Comparison of ENCODE assay signal across 38 cellular contexts in genomic region chr6:133865680-133866079, GRCh38. TPM values are rescaled to one million over a fixed set of nuclear protein-coding genes. Genes with fewer than 3 reads are reported as not detected.
"Had no signal": no experiment of that assay in that cellular context is flagged by ENCODE, and none has a peak within 500 bp of the region (broad histone marks: within the 10 kb centered on the region; RNA-seq: fewer than 3 reads in every experiment).

No MANE protein-coding gene starts in this region.

- H3K27me3 ChIP-seq: adrenal gland, ascending aorta, body of pancreas, brain microvascular endothelial cell, cardiac muscle cell had no signal

- H3K4me1 Mint-ChIP-seq: activated naive CD4-positive, alpha-beta T cell treated with anti-CD3 and anti-CD28 coated beads, Interleukin-2, amount 10 ng/mL, durations not matched to agents 7 days and 5 days; activated naive CD4-positive, alpha-beta T cell treated with anti-CD3 and anti-CD28 coated beads, Interleukin-2, amount 50 U/mL, for 24 hours; activated naive CD8-positive, alpha-beta T cell treated with anti-CD3 and anti-CD28 coated beads for 36 hours; activated naive CD8-positive, alpha-beta T cell treated with anti-CD3 and anti-CD28 coated beads, Interleukin-2, amount 10 ng/mL, durations not matched to agents 7 days and 5 days; activated naive CD8-positive, alpha-beta T cell treated with anti-CD3 and anti-CD28 coated beads, Interleukin-2, amount 50 U/mL, for 24 hours; activated T-helper 17 cell treated with anti-CD3 and anti-CD28 coated beads, Interleukin-2, amount 50 U/mL, for 72 hours; brain; central memory CD8-positive, alpha-beta T cell had no signal

- H3K4me1 ChIP-seq: adrenal gland, ascending aorta, body of pancreas, breast epithelium had no signal

- H3K27ac Mint-ChIP-seq: activated naive CD4-positive, alpha-beta T cell treated with anti-CD3 and anti-CD28 coated beads for 36 hours; activated naive CD4-positive, alpha-beta T cell treated with anti-CD3 and anti-CD28 coated beads, Interleukin-2, amount 10 ng/mL, durations not matched to agents 7 days and 5 days; activated naive CD4-positive, alpha-beta T cell treated with anti-CD3 and anti-CD28 coated beads, Interleukin-2, amount 50 U/mL, for 24 hours; activated naive CD4-positive, alpha-beta T cell treated with anti-CD3 and anti-CD28 coated beads, Interleukin-2, amount 50 U/mL, for 72 hours; activated naive CD8-positive, alpha-beta T cell; activated naive CD8-positive, alpha-beta T cell treated with anti-CD3 and anti-CD28 coated beads for 36 hours; activated naive CD8-positive, alpha-beta T cell treated with anti-CD3 and anti-CD28 coated beads, Interleukin-2, amount 10 ng/mL, durations not matched to agents 7 days and 5 days; activated naive CD8-positive, alpha-beta T cell treated with anti-CD3 and anti-CD28 coated beads, Interleukin-2, amount 50 U/mL, for 24 hours; activated T-cell treated with anti-CD3 and anti-CD28 coated beads, Interleukin-2, amount 50 U/mL, for 24 hours; activated T-cell treated with anti-CD3 and anti-CD28 coated beads, Interleukin-2, amount 50 U/mL, for 72 hours; activated T-helper 1 cell treated with anti-CD3 and anti-CD28 coated beads, Interleukin-12 subunit alpha, Interleukin-12 subunit beta, Interleukin-2, Interleukin-4 antibody, amounts not matched to agents 30 ng/mL and 10 ng/mL and 1 ng/mL, durations not matched to agents 14 hours and 24 hours and 36 hours; activated T-helper 17 cell treated with anti-CD3 and anti-CD28 coated beads, Interleukin-2, amount 50 U/mL, for 72 hours; activated T-helper 2 cell treated with anti-CD3 and anti-CD28 coated beads, Interferon-gamma antibody, Interleukin-2, Interleukin-4, amounts not matched to agents 10 μg/mL and 5 μg/mL and 100 μg/mL, durations not matched to agents 14 hours and 24 hours and 36 hours; brain had no signal

- H3K36me3 Mint-ChIP-seq: activated naive CD4-positive, alpha-beta T cell treated with anti-CD3 and anti-CD28 coated beads, Interleukin-2, amount 10 ng/mL, durations not matched to agents 7 days and 5 days; brain had no signal

- ATAC-seq: activated naive CD4-positive, alpha-beta T cell treated with anti-CD3 and anti-CD28 coated beads, Interleukin-2, amount 50 U/mL, for 72 hours; activated naive CD8-positive, alpha-beta T cell treated with anti-CD3 and anti-CD28 coated beads, Interleukin-2, amount 50 U/mL, for 24 hours; activated T-cell treated with anti-CD3 and anti-CD28 coated beads, Interleukin-2, amount 50 U/mL, for 4 hours; activated T-cell treated with anti-CD3 and anti-CD28 coated beads, Interleukin-2, amount 50 U/mL, for 72 hours; activated T-helper 17 cell treated with anti-CD3 and anti-CD28 coated beads, Interleukin-2, amount 50 U/mL, for 72 hours; body of pancreas had no signal

- H3K4me3 Mint-ChIP-seq: activated naive CD4-positive, alpha-beta T cell treated with anti-CD3 and anti-CD28 coated beads for 36 hours; activated naive CD4-positive, alpha-beta T cell treated with anti-CD3 and anti-CD28 coated beads, Interleukin-2, amount 10 ng/mL, durations not matched to agents 7 days and 5 days; activated naive CD4-positive, alpha-beta T cell treated with anti-CD3 and anti-CD28 coated beads, Interleukin-2, amount 50 U/mL, for 24 hours; activated naive CD8-positive, alpha-beta T cell; activated naive CD8-positive, alpha-beta T cell treated with anti-CD3 and anti-CD28 coated beads for 36 hours; activated naive CD8-positive, alpha-beta T cell treated with anti-CD3 and anti-CD28 coated beads, Interleukin-2, amount 10 ng/mL, durations not matched to agents 7 days and 5 days; activated naive CD8-positive, alpha-beta T cell treated with anti-CD3 and anti-CD28 coated beads, Interleukin-2, amount 50 U/mL, for 24 hours; activated T-cell treated with anti-CD3 and anti-CD28 coated beads, Interleukin-2, amount 50 U/mL, for 24 hours; activated T-cell treated with anti-CD3 and anti-CD28 coated beads, Interleukin-2, amount 50 U/mL, for 4 hours; activated T-cell treated with anti-CD3 and anti-CD28 coated beads, Interleukin-2, amount 50 U/mL, for 72 hours; activated T-helper 1 cell treated with anti-CD3 and anti-CD28 coated beads, Interleukin-12 subunit alpha, Interleukin-12 subunit beta, Interleukin-2, Interleukin-4 antibody, amounts not matched to agents 30 ng/mL and 10 ng/mL and 1 ng/mL, durations not matched to agents 14 hours and 24 hours and 36 hours; activated T-helper 17 cell treated with anti-CD3 and anti-CD28 coated beads, Interleukin-2, amount 50 U/mL, for 72 hours; brain; central memory CD8-positive, alpha-beta T cell had no signal

- H3K27me3 Mint-ChIP-seq: activated naive CD4-positive, alpha-beta T cell treated with anti-CD3 and anti-CD28 coated beads, Interleukin-2, amount 10 ng/mL, durations not matched to agents 7 days and 5 days had no signal

- H3K36me3 ChIP-seq: adrenal gland, ascending aorta, brain microvascular endothelial cell, breast epithelium, cardiac muscle cell had no signal

- H3K27ac ChIP-seq: adrenal gland, ascending aorta, body of pancreas, brain microvascular endothelial cell, breast epithelium, cardiac muscle cell had no signal

- H3K4me3 ChIP-seq: adrenal gland, ascending aorta, body of pancreas, breast epithelium, cardiac muscle cell had no signal

- DNase-seq: activated effector memory CD4-positive, alpha-beta T cell treated with anti-CD3 and anti-CD28 coated beads, Interleukin-2, amount 50 U/mL, for 16 hours; activated effector memory CD4-positive, alpha-beta T cell treated with Interleukin-2 at 50 U/mL for 16 hours; activated gamma-delta T cell; activated gamma-delta T cell treated with Interleukin-2 at 50 U/mL for 16 hours; activated naive CD4-positive, alpha-beta T cell; activated naive CD4-positive, alpha-beta T cell treated with anti-CD3 and anti-CD28 coated beads for 36 hours; activated naive CD4-positive, alpha-beta T cell treated with anti-CD3 and anti-CD28 coated beads, Interleukin-2, amount 10 ng/mL, durations not matched to agents 7 days and 5 days; activated naive CD4-positive, alpha-beta T cell treated with anti-CD3 and anti-CD28 coated beads, Interleukin-2, amount 50 U/mL, for 16 hours; activated naive CD4-positive, alpha-beta T cell treated with Interleukin-2 at 50 U/mL for 16 hours; activated naive CD8-positive, alpha-beta T cell treated with anti-CD3 and anti-CD28 coated beads for 36 hours; activated naive CD8-positive, alpha-beta T cell treated with anti-CD3 and anti-CD28 coated beads, Interleukin-2, amount 10 ng/mL, durations not matched to agents 7 days and 5 days; activated naive CD8-positive, alpha-beta T cell treated with anti-CD3 and anti-CD28 coated beads, Interleukin-2, amount 50 U/mL, for 24 hours; activated T-cell treated with anti-CD3 and anti-CD28 coated beads, Interleukin-2, amount 50 U/mL, for 1 hour; activated T-cell treated with anti-CD3 and anti-CD28 coated beads, Interleukin-2, amount 50 U/mL, for 24 hours; activated T-cell treated with anti-CD3 and anti-CD28 coated beads, Interleukin-2, amount 50 U/mL, for 4 hours; activated T-cell treated with anti-CD3 and anti-CD28 coated beads, Interleukin-2, amount 50 U/mL, for 48 hours; activated T-cell treated with anti-CD3 and anti-CD28 coated beads, Interleukin-2, amount 50 U/mL, for 72 hours; adrenal gland; amniotic stem cell; amygdala; anterior cingulate cortex; body of pancreas; brain microvascular endothelial cell; caudate nucleus; central memory CD4-positive, alpha-beta T cell; cerebellar nuclear complex had no signal

RNA-seq across cellular contexts. Expression of gene TCF21, which starts 23.2 kb away (rescaled TPM):
- total RNA-seq: activated naive CD4-positive, alpha-beta T cell treated with anti-CD3 and anti-CD28 coated beads for 36 hours; activated naive CD4-positive, alpha-beta T cell treated with anti-CD3 and anti-CD28 coated beads, Interleukin-2, amount 50 U/mL, for 72 hours; activated naive CD8-positive, alpha-beta T cell treated with anti-CD3 and anti-CD28 coated beads for 36 hours; activated naive CD8-positive, alpha-beta T cell treated with anti-CD3 and anti-CD28 coated beads, Interleukin-2, amount 10 ng/mL, durations not matched to agents 7 days and 5 days; activated T-cell treated with anti-CD3 and anti-CD28 coated beads, Interleukin-2, amount 50 U/mL, for 72 hours; activated T-helper 1 cell treated with anti-CD3 and anti-CD28 coated beads, Interleukin-12 subunit alpha, Interleukin-12 subunit beta, Interleukin-2, Interleukin-4 antibody, amounts not matched to agents 30 ng/mL and 10 ng/mL and 1 ng/mL, durations not matched to agents 14 hours and 24 hours and 36 hours; activated T-helper 17 cell treated with anti-CD3 and anti-CD28 coated beads, Interleukin-2, amount 50 U/mL, for 72 hours; activated T-helper 2 cell treated with anti-CD3 and anti-CD28 coated beads, Interferon-gamma antibody, Interleukin-2, Interleukin-4, amounts not matched to agents 10 μg/mL and 5 μg/mL and 100 μg/mL, durations not matched to agents 14 hours and 24 hours and 36 hours; cerebellum had no signal
